ENCODE assay signal across 8 cellular contexts in genomic region chr1:99004270-99005141, GRCh38. TPM values are rescaled to one million over a fixed set of nuclear protein-coding genes. Genes with fewer than 3 reads are reported as not detected.
A peak's percentile ranks its signal among the peaks of the same experiment; 100 is the strongest.
DNase-seq lines count a peak whose midpoint lies in the region; ATAC-seq and TF ChIP-seq lines count a peak whose summit lies in the region.

A gene with protein sequence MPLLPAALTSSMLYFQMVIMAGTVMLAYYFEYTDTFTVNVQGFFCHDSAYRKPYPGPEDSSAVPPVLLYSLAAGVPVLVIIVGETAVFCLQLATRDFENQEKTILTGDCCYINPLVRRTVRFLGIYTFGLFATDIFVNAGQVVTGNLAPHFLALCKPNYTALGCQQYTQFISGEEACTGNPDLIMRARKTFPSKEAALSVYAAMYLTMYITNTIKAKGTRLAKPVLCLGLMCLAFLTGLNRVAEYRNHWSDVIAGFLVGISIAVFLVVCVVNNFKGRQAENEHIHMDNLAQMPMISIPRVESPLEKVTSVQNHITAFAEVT (minus strand): TSS chr1:99004861. CDS start chr1:99004671, 190 bp downstream.

- H3K4me1 ChIP-seq in SK-N-SH (ENCODE audit: control insufficient read depth in 1 of 2, insufficient read depth in 2 of 2, low read depth in 1 of 2, low read length in 1 of 2) = peaks cover 0 to 8% of the 10 kb centered on the region in 2 experiments; a peak in 1 of 4 replicates
- H3K4me1 ChIP-seq in left lung = peaks cover 0 to 12% of the 10 kb centered on the region in 2 donors

- POLR2A ChIA-PET in SK-N-SH (lab: Yijun Ruan, JAX) = interaction anchor here (1.0 to 1.5 kb wide), 4 partner anchors 14 to 260 kb away, joined by 3 to 5 read pairs (median 3); partner anchors contain the start of gene PLPPR4

- H3K9me3 ChIP-seq in SK-N-SH (no peaks in the 10 kb centered on the region), left lung (no peaks in the 10 kb centered on the region)

- no peak within 1 kb of the TSS for H3K27ac Mint-ChIP-seq in stimulated activated naive CD8-positive, alpha-beta T cell treated with anti-CD3 and anti-CD28 coated beads, Interleukin-15, amount 100 ng/mL, for 72 hours

- H3K79me2 ChIP-seq in SK-N-SH (ENCODE audit: insufficient read depth) = no peaks in the 10 kb centered on the region

- ATAC-seq in GM18868 (IDR thresholded peaks at IDR 0.05; ENCODE audit: unreplicated experiment) (peak; percentile 39), left lung (peak; percentile 42), GM19455 (IDR thresholded peaks at IDR 0.05; ENCODE audit: unreplicated experiment) (no peak), HG03442 (IDR thresholded peaks at IDR 0.05; ENCODE audit: unreplicated experiment) (no peak)
- ATAC-seq in stimulated activated naive CD8-positive, alpha-beta T cell treated with anti-CD3 and anti-CD28 coated beads, Interleukin-15, amount 100 ng/mL, for 72 hours = peak; percentile 84

- intact Hi-C loops in left lung (cut with DNase I) = no loop called here

- no peaks in the 10 kb centered on the region for H4K20me1 ChIP-seq in SK-N-SH (ENCODE audit: insufficient read depth)

- peak within 1 kb of the TSS; percentile 65 to 75 for H3K4me3 Mint-ChIP-seq in stimulated activated naive CD8-positive, alpha-beta T cell treated with anti-CD3 and anti-CD28 coated beads, Interleukin-15, amount 100 ng/mL, for 72 hours

- CTCF ChIA-PET in SK-N-SH (lab: Yijun Ruan, JAX) = interaction anchor here (0.9 to 4.8 kb wide), 18 partner anchors 8 to 702 kb away, joined by 3 to 30 read pairs (median 4); no protein-coding TSS in a partner anchor

- H3K9me3 Mint-ChIP-seq in stimulated activated naive CD8-positive, alpha-beta T cell treated with anti-CD3 and anti-CD28 coated beads, Interleukin-15, amount 100 ng/mL, for 72 hours = no peaks in the 10 kb centered on the region

- peak within 1 kb of the TSS; percentile 56 to 64 for H3K4me3 ChIP-seq in SK-N-SH (ENCODE audit: low read depth in 2 of 2, low read length in 1 of 2)
- H3K4me3 ChIP-seq in left lung = peak within 1 kb of the TSS; percentile 6 to 13

- H2AFZ ChIP-seq in SK-N-SH (ENCODE audit: low read depth) = peak within 1 kb of the TSS; percentile 76

- DNase-seq in SK-N-SH (peak; percentile 86), caudate nucleus (lab: John Stamatoyannopoulos, UW) (peak in 32 of 61 donors; percentile 4 to 77 (median 38)), left lung (peak in 1 of 2 donors; percentile 80), germinal center (ENCODE audit: low spot score) (no peak)
- DNase-seq in stimulated activated naive CD8-positive, alpha-beta T cell treated with anti-CD3 and anti-CD28 coated beads, Interleukin-15, amount 100 ng/mL, for 72 hours = peak; percentile 26 to 39

- WGBS in SK-N-SH (ENCODE audit: low lambda C conversion rate) = 5% methylated on average over 4 of the region's 101 CpGs

- peaks cover 12% of the 10 kb centered on the region for H3K4me1 Mint-ChIP-seq in stimulated activated naive CD8-positive, alpha-beta T cell treated with anti-CD3 and anti-CD28 coated beads, Interleukin-15, amount 100 ng/mL, for 72 hours

- H3K27me3 ChIP-seq in SK-N-SH (ENCODE audit: insufficient read depth) = peaks cover 31% of the 10 kb centered on the region
- H3K27me3 ChIP-seq in left lung = peaks cover 42 to 64% of the 10 kb centered on the region in 2 donors

- H3K27ac ChIP-seq in SK-N-SH (ENCODE audit: low read depth in 2 of 2, low read length in 1 of 2) (peak within 1 kb of the TSS in 1 of 2 experiments; percentile 93; a peak in 2 of 4 replicates), caudate nucleus (ENCODE audit: low read depth, low read length) (peak within 1 kb of the TSS; percentile 44), left lung (no peak within 1 kb of the TSS)

- no peak within 1 kb of the TSS for H3K9ac ChIP-seq in SK-N-SH

- H3K9me2 ChIP-seq in SK-N-SH = no peaks in the 10 kb centered on the region

- H3K36me3 ChIP-seq in SK-N-SH (replicated peaks in 1 of 2; ENCODE audit: control insufficient read depth in 1 of 2, insufficient read depth in 2 of 2, low read length in 1 of 2) (no peaks in the 10 kb centered on the region), left lung (no peaks in the 10 kb centered on the region)

- TF ChIP-seq CTCF in SK-N-SH (IDR thresholded peaks at IDR 0.05) (0 out of 2 replicates have a peak, but pooled peaks have one; percentile 26), left lung (IDR thresholded peaks at IDR 0.05) (no peak)

- no peaks in the 10 kb centered on the region for H3F3A ChIP-seq in SK-N-SH (replicated peaks; ENCODE audit: insufficient read depth)

- TF ChIP-seq EP300 in SK-N-SH (IDR thresholded peaks at IDR 0.05; ENCODE audit: borderline replicate concordance in 1 of 2, low read depth in 1 of 2, low read length in 1 of 2) = no peak

- H3K4me2 ChIP-seq in SK-N-SH = peak within 1 kb of the TSS; percentile 78

- H3K27me3 Mint-ChIP-seq in stimulated activated naive CD8-positive, alpha-beta T cell treated with anti-CD3 and anti-CD28 coated beads, Interleukin-15, amount 100 ng/mL, for 72 hours = peaks cover 67% of the 10 kb centered on the region

- TF ChIP-seq RAD21 in SK-N-SH (IDR thresholded peaks at IDR 0.05; ENCODE audit: low read length) = no peak

TF ChIP-seq in SK-N-SH, 30 proteins besides CTCF, POLR2A, EP300 and RAD21:
- TF ChIP-seq PBX3 (IDR thresholded peaks at IDR 0.05) (no peak), MXI1 (IDR thresholded peaks at IDR 0.05; ENCODE audit: low read depth, low read length) (peak; percentile 39; the same call in 1 of the 2 replicates), NRF1 (IDR thresholded peaks at IDR 0.05; ENCODE audit: low read depth, low read length) (no peak)

RNA-seq across cellular contexts. Expression of the gene that starts here (rescaled TPM):
- 0.23 and 0.49 TPM in 2 replicates for polyA plus RNA-seq in SK-N-SH (2012; rRNA removed)
- polyA plus RNA-seq in SK-N-SH (2012; cell fraction: cytosol; rRNA removed) = 0.95 and 1.4 TPM in 2 replicates
- polyA plus RNA-seq in SK-N-SH (2012; cell fraction: nucleus; rRNA removed) = 0.16 and 0.19 TPM in 2 replicates
- total RNA-seq in left lung = under 1 TPM in 1 of 2 donors, not detected in 1; 0.06 TPM

Comparison
In these comparisons a context has a peak if more than half of its experiments do, and no peak if none do; other contexts are left out.
1. Peak in ATAC-seq and H3K4me3 ChIP-seq in left lung; RNA of the gene not detected or under 1 TPM.
2. ATAC-seq: peak in GM18868 (single experiment) and stimulated activated naive CD8-positive, alpha-beta T cell treated with anti-CD3 and anti-CD28 coated beads, Interleukin-15, amount 100 ng/mL, for 72 hours (single experiment); none in GM19455 (single experiment) and HG03442 (single experiment).